ENCODE assay signal across 23 cellular contexts in genomic region chr7:52959878-52960660, GRCh38.
DNase-seq lines count a peak whose midpoint lies in the region; ATAC-seq and TF ChIP-seq lines count a peak whose summit lies in the region.
"Had no signal": no experiment of that assay in that cellular context is flagged by ENCODE, and none has a peak within 500 bp of the region (broad histone marks: within the 10 kb centered on the region; RNA-seq: fewer than 3 reads in every experiment).

No MANE protein-coding gene starts in this region.

- H3K36me3 ChIP-seq in mucosa of descending colon (ENCODE audit: low read depth), result no peaks in the 10 kb centered on the region

- no peak overlapping the region for H3K4me3 ChIP-seq in mucosa of descending colon
- H3K4me3 ChIP-seq: A549 had no signal

- DNase-seq in amniotic epithelial cell (ENCODE audit: low read depth) (peak; percentile 37), islet precursor cell (peak; percentile 84), omental fat pad (ENCODE audit: low spot score) (no peak), mucosa of descending colon (no peak), NCI-H524 treated with DMSO at 0.1 percent for 48 hours (lab: John Stamatoyannopoulos, UW) (no peak), hepatic stellate cell (ENCODE audit: low spot score) (no peak)
- no peak for DNase-seq in effector memory CD8-positive, alpha-beta T cell
- DNase-seq: AML-193; C1 segment of cervical spinal cord; CD4-positive, alpha-beta memory T cell; COR-L47; Karpas-422; NCI-H1092 treated with DMSO at 0.1 percent for 48 hours; NCI-H1436 treated with DMSO at 0.1 percent for 48 hours; NCI-H187 treated with DMSO at 0.1 percent for 48 hours; NCI-H446; NCI-H526; NCI-H82; NK-92 treated with Interleukin-12 subunit alpha and Interleukin-12 subunit beta, amount 100 ng/mL, for 24 hours; Right ventricle myocardium superior; RPMI8226 had no signal

- no peak for TF ChIP-seq CTCF in omental fat pad (IDR thresholded peaks at IDR 0.05)
- TF ChIP-seq CTCF in mucosa of descending colon (IDR thresholded peaks at IDR 0.05), result no peak

- no peak overlapping the region for H3K27ac Mint-ChIP-seq in effector memory CD8-positive, alpha-beta T cell
- H3K27ac Mint-ChIP-seq: CD4-positive, alpha-beta memory T cell had no signal

- ATAC-seq in omental fat pad (ENCODE audit: low FRiP score), result peak; percentile 9
- no peak for ATAC-seq in mucosa of descending colon
- ATAC-seq in effector memory CD8-positive, alpha-beta T cell (replicated peaks), result no peak
- ATAC-seq: A549, HepG2 had no signal

- no peak overlapping the region for H3K4me3 Mint-ChIP-seq in effector memory CD8-positive, alpha-beta T cell
- H3K4me3 Mint-ChIP-seq: CD4-positive, alpha-beta memory T cell had no signal

- peaks cover 18 to 35% of the 10 kb centered on the region in 2 donors for H3K9me3 Mint-ChIP-seq in effector memory CD8-positive, alpha-beta T cell

- no peaks in the 10 kb centered on the region for H3K4me1 ChIP-seq in mucosa of descending colon (ENCODE audit: low read depth)
- H3K4me1 ChIP-seq: A549 had no signal

- H3K36me3 Mint-ChIP-seq in effector memory CD8-positive, alpha-beta T cell (ENCODE audit: insufficient read depth), result no peaks in the 10 kb centered on the region
- H3K36me3 Mint-ChIP-seq: CD4-positive, alpha-beta memory T cell had no signal

- intact Hi-C loops in mucosa of descending colon (cut with DNase I, micrococcal nuclease), result no loop called here

- no peaks in the 10 kb centered on the region for H3K4me1 Mint-ChIP-seq in effector memory CD8-positive, alpha-beta T cell (ENCODE audit: low read depth in 2 of 2)
- H3K4me1 Mint-ChIP-seq: CD4-positive, alpha-beta memory T cell had no signal

- H3K27me3 Mint-ChIP-seq in effector memory CD8-positive, alpha-beta T cell, result no peaks in the 10 kb centered on the region
- H3K27me3 Mint-ChIP-seq: CD4-positive, alpha-beta memory T cell had no signal

- no peaks in the 10 kb centered on the region for H3K9me3 ChIP-seq in mucosa of descending colon
- H3K9me3 ChIP-seq: A549 had no signal

Comparison
In these comparisons a context has a peak if more than half of its experiments do, and no peak if none do; other contexts are left out.
1. DNase-seq: peak in amniotic epithelial cell (single experiment) and islet precursor cell (single experiment); none in omental fat pad (single experiment), mucosa of descending colon (0 of 3), effector memory CD8-positive, alpha-beta T cell (0 of 3), NCI-H524 treated with DMSO at 0.1 percent for 48 hours (single experiment) and hepatic stellate cell (single experiment).